Comparison of ENCODE assay signal across 17 cellular contexts in the genomic region with DNA sequence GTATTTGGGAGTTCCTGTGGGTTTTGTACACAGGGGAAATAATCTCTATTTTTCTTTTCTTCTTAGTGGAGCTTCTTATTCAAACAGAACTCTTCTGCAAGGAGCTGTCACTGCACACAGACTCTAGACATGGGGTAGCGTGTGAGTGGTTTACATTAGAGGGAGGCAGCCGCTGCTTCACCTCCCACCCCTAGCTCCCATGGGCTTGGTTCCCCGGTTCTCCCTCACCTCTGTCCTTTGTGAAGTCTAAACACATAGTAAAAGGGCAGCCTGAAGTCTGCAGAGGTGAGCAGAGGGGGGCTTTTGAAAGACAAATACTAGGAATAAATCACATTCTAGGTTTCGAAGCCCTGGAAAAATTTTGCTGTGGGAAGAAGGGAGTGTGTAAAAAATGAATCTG. TPM values are rescaled to one million over a fixed set of nuclear protein-coding genes. Genes with fewer than 3 reads are reported as not detected.
"Had no signal": no experiment of that assay in that cellular context is flagged by ENCODE, and none has a peak within 500 bp of the region (broad histone marks: within the 10 kb centered on the region; RNA-seq: fewer than 3 reads in every experiment).

No MANE protein-coding gene starts in this region.

- H3K36me3 Mint-ChIP-seq: activated CD8-positive, alpha-beta memory T cell treated with anti-CD3 and anti-CD28 coated beads, Interleukin-2, amount 10 ng/mL, durations not matched to agents 7 days and 5 days; activated naive CD8-positive, alpha-beta T cell had no signal

- H3K4me3 Mint-ChIP-seq: activated B cell treated with CpG ODN at 0.5 μM for 24 hours; activated CD4-positive, alpha-beta T cell treated with anti-CD3 and anti-CD28 coated beads, Interleukin-2, amount 10 ng/mL, durations not matched to agents 24 days and 14 days; activated CD8-positive, alpha-beta memory T cell treated with anti-CD3 and anti-CD28 coated beads, Interleukin-2, amount 10 ng/mL, durations not matched to agents 7 days and 5 days; activated naive CD4-positive, alpha-beta T cell treated with anti-CD3 and anti-CD28 coated beads for 36 hours; activated naive CD8-positive, alpha-beta T cell; activated T-cell treated with anti-CD3 and anti-CD28 coated beads, Interleukin-2, amount 50 U/mL, for 4 hours; T-helper 17 cell had no signal

- H3K9me3 Mint-ChIP-seq: activated B cell treated with CpG ODN at 0.5 μM for 24 hours; activated CD4-positive, alpha-beta T cell treated with anti-CD3 and anti-CD28 coated beads, Interleukin-2, amount 10 ng/mL, durations not matched to agents 24 days and 14 days; activated naive CD4-positive, alpha-beta T cell treated with anti-CD3 and anti-CD28 coated beads for 36 hours; activated T-cell treated with anti-CD3 and anti-CD28 coated beads, Interleukin-2, amount 50 U/mL, for 4 hours had no signal

- ATAC-seq: activated CD8-positive, alpha-beta memory T cell treated with anti-CD3 and anti-CD28 coated beads, Interleukin-2, amount 10 ng/mL, durations not matched to agents 7 days and 5 days; activated T-cell treated with anti-CD3 and anti-CD28 coated beads, Interleukin-2, amount 50 U/mL, for 4 hours; T-helper 17 cell had no signal

- H3K27ac ChIP-seq: brain microvascular endothelial cell, cardiac muscle cell had no signal

- H3K36me3 ChIP-seq: brain microvascular endothelial cell, cardiac muscle cell had no signal

- H3K4me1 Mint-ChIP-seq: activated B cell treated with CpG ODN at 0.5 μM for 24 hours; activated CD4-positive, alpha-beta T cell treated with anti-CD3 and anti-CD28 coated beads, Interleukin-2, amount 10 ng/mL, durations not matched to agents 24 days and 14 days; activated CD8-positive, alpha-beta memory T cell treated with anti-CD3 and anti-CD28 coated beads, Interleukin-2, amount 10 ng/mL, durations not matched to agents 7 days and 5 days; T-helper 17 cell had no signal

- H3K27ac Mint-ChIP-seq: activated B cell treated with CpG ODN at 0.5 μM for 24 hours; activated CD4-positive, alpha-beta T cell treated with anti-CD3 and anti-CD28 coated beads, Interleukin-2, amount 10 ng/mL, durations not matched to agents 24 days and 14 days; activated CD8-positive, alpha-beta memory T cell treated with anti-CD3 and anti-CD28 coated beads, Interleukin-2, amount 10 ng/mL, durations not matched to agents 7 days and 5 days; activated naive CD4-positive, alpha-beta T cell treated with anti-CD3 and anti-CD28 coated beads for 36 hours; activated naive CD8-positive, alpha-beta T cell; T-helper 17 cell had no signal

- H3K27me3 ChIP-seq: brain microvascular endothelial cell, cardiac muscle cell had no signal

- H3K4me3 ChIP-seq: cardiac muscle cell had no signal

- DNase-seq: activated B cell treated with CpG ODN at 0.5 μM for 24 hours; activated CD4-positive, alpha-beta T cell treated with anti-CD3 and anti-CD28 coated beads for 1 hour; activated CD4-positive, alpha-beta T cell treated with anti-CD3 and anti-CD28 coated beads, Interleukin-2, amount 10 ng/mL, durations not matched to agents 24 days and 14 days; activated CD4-positive, alpha-beta T cell treated with anti-CD3 and anti-CD28 coated beads, Interleukin-2, amount 50 U/mL, for 48 hours; activated CD8-positive, alpha-beta memory T cell treated with anti-CD3 and anti-CD28 coated beads, Interleukin-2, amount 10 ng/mL, durations not matched to agents 7 days and 5 days; activated effector memory CD4-positive, alpha-beta T cell treated with anti-CD3 and anti-CD28 coated beads, Interleukin-2, amount 50 U/mL, for 16 hours; activated naive CD4-positive, alpha-beta T cell treated with anti-CD3 and anti-CD28 coated beads for 36 hours; activated T-cell treated with anti-CD3 and anti-CD28 coated beads, Interleukin-2, amount 50 U/mL, for 4 hours; brain microvascular endothelial cell; Karpas-422; NCI-H1436 treated with DMSO at 0.1 percent for 48 hours; NCI-H2081 treated with DMSO at 0.1 percent for 48 hours; SIG-M5; T-helper 17 cell; T-helper 9 cell had no signal

RNA-seq across cellular contexts. Expression of a gene that starts 5.5 kb away (rescaled TPM):
- total RNA-seq: activated B cell treated with CpG ODN at 0.5 μM for 24 hours; activated CD4-positive, alpha-beta T cell treated with anti-CD3 and anti-CD28 coated beads, Interleukin-2, amount 10 ng/mL, durations not matched to agents 24 days and 14 days; activated CD8-positive, alpha-beta memory T cell treated with anti-CD3 and anti-CD28 coated beads, Interleukin-2, amount 10 ng/mL, durations not matched to agents 7 days and 5 days; activated naive CD4-positive, alpha-beta T cell treated with anti-CD3 and anti-CD28 coated beads for 36 hours; cardiac muscle cell; T-helper 17 cell had no signal
